ENCODE assay signal across 9 cellular contexts in the genomic region with DNA sequence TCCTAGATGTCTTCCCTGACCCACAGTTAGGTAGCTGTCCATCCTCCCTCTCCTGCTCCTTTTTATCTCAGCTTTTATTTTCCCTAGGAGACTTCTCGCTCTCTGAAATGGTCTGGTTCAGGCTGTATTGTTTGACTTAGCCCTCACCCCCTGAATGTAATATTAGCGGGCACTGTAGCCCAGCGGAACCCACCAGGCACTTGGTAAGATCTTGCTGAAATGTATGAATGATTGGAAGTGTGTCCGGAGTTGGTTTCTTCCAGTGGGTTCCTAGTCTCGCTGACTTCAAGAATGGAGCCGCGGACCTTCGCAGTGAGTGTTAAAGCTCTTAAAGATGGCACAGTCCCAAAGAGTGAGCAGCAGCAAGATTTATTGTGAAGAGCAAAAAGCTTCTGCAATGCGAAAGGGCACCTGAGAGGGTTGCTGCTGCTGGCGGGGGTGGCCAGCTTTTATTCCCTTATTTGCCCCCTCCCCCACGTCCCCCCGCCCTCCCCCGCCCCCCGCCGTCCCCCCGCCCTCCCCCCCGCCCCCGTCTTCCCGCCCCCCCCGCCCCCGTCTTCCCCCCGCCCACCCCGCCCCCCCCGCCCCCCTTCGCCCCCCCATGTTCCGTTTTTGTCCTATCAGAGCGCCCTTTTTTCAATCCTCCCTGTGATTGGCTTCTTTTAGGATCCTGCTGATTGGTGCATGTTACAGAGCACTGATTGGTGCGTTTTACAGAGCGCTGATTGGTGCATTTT. TPM values are rescaled to one million over a fixed set of nuclear protein-coding genes. Genes with fewer than 3 reads are reported as not detected.
A peak's percentile ranks its signal among the peaks of the same experiment; 100 is the strongest.
DNase-seq lines count a peak whose midpoint lies in the region; FAIRE-seq and TF ChIP-seq lines count a peak whose summit lies in the region.
"Had no signal": no experiment of that assay in that cellular context is flagged by ENCODE, and none has a peak within 500 bp of the region (broad histone marks: within the 10 kb centered on the region; RNA-seq: fewer than 3 reads in every experiment).

No MANE protein-coding gene starts in this region.

- no CpG with 5 or more reads among the region's 29 CpGs for WGBS in mesendoderm (ENCODE audit: extremely low coverage, insufficient coverage, low lambda C conversion rate)

- no peak overlapping the region for H3K23ac ChIP-seq in mesendoderm (ENCODE audit: low read length)

- DNase-seq in T-helper 1 cell (no peak), NCI-H1048 (lab: John Stamatoyannopoulos, UW) (peak; percentile 49), cardiac fibroblast (ENCODE audit: low read depth in 2 of 2) (peak in 1 of 2 donors; percentile 83), mesendoderm (no peak), frontal cortex (ENCODE audit: low spot score in 2 of 2) (no peak), GM12892 (ENCODE audit: insufficient read length) (no peak), NCI-H526 (lab: John Stamatoyannopoulos, UW) (no peak)

- no peak overlapping the region for H2BK15ac ChIP-seq in mesendoderm (replicated peaks; ENCODE audit: low read depth)

- peaks cover 5% of the 10 kb centered on the region for H3K9me3 Mint-ChIP-seq in T-helper 1 cell treated with Interleukin-12 subunit alpha and Interleukin-12 subunit beta and Interleukin-4 antibody, amounts not matched to agents 30 μg/mL and 1 μg/mL, for 36 hours

- H3K4me1 Mint-ChIP-seq in T-helper 1 cell treated with Interleukin-12 subunit alpha and Interleukin-12 subunit beta and Interleukin-4 antibody, amounts not matched to agents 30 μg/mL and 1 μg/mL, for 36 hours (ENCODE audit: low read depth) = peaks cover 23% of the 10 kb centered on the region

- no peaks in the 10 kb centered on the region for H3K79me1 ChIP-seq in mesendoderm (ENCODE audit: low read length)

- peak overlapping the region; percentile 93 for H3K27ac Mint-ChIP-seq in T-helper 1 cell treated with Interleukin-12 subunit alpha and Interleukin-12 subunit beta and Interleukin-4 antibody, amounts not matched to agents 30 μg/mL and 1 μg/mL, for 36 hours

- no peaks in the 10 kb centered on the region for H3K36me3 ChIP-seq in mesendoderm (ENCODE audit: control insufficient read depth, insufficient read depth, low read length)

- no peak overlapping the region for H2BK5ac ChIP-seq in mesendoderm (ENCODE audit: low read length)

- H4K8ac ChIP-seq in mesendoderm (ENCODE audit: low read depth, low read length) = no peak overlapping the region

- no peaks in the 10 kb centered on the region for H3K27me3 ChIP-seq in mesendoderm (ENCODE audit: insufficient read depth, low read length, poor library complexity)

- no peak overlapping the region for H2BK120ac ChIP-seq in mesendoderm (ENCODE audit: low read depth, low read length)

- FAIRE-seq in frontal cortex (lab: Jason Lieb, UNC) = no peak
- FAIRE-seq in GM12892 (lab: Jason Lieb, UNC) = no peak
- FAIRE-seq: islet of Langerhans had no signal

- no peak overlapping the region for H3K27ac ChIP-seq in mesendoderm (ENCODE audit: low read depth, low read length)

- peaks cover 2% of the 10 kb centered on the region for H3K4me1 ChIP-seq in mesendoderm (ENCODE audit: control insufficient read depth, low read depth, low read length)

- TF ChIP-seq POLR2A in GM12892 (IDR thresholded peaks at IDR 0.05; ENCODE audit: low read depth, low read length) = no peak

- H3K4me3 Mint-ChIP-seq in T-helper 1 cell treated with Interleukin-12 subunit alpha and Interleukin-12 subunit beta and Interleukin-4 antibody, amounts not matched to agents 30 μg/mL and 1 μg/mL, for 36 hours = peak overlapping the region; percentile 93

- H2AK5ac ChIP-seq in mesendoderm (ENCODE audit: low read length) = no peak overlapping the region

- H3K79me2 ChIP-seq in mesendoderm (ENCODE audit: control insufficient read depth, insufficient read depth, low read length) = no peaks in the 10 kb centered on the region

- no peak for TF ChIP-seq CTCF in cardiac fibroblast (IDR thresholded peaks at IDR 0.05; ENCODE audit: low read depth, low read length)

- H3K4ac ChIP-seq in mesendoderm (ENCODE audit: low read depth, low read length) = no peak overlapping the region

- no peak overlapping the region for H3K18ac ChIP-seq in mesendoderm (ENCODE audit: low read length)

- H3K4me3 ChIP-seq in cardiac fibroblast (replicated peaks in 1 of 2; ENCODE audit: low read depth in 2 of 2, low read length in 2 of 2) = peak overlapping the region; percentile 58 to 83
- no peak overlapping the region for H3K4me3 ChIP-seq in mesendoderm (ENCODE audit: low read length)

- no peak overlapping the region for H3K9ac ChIP-seq in mesendoderm (ENCODE audit: low read length)

- H3K4me2 ChIP-seq in mesendoderm (ENCODE audit: low read length) = no peak overlapping the region

- H4K5ac ChIP-seq in mesendoderm (ENCODE audit: low read length) = no peak overlapping the region

- peak overlapping the region; percentile 91 for H3K56ac ChIP-seq in mesendoderm (ENCODE audit: low read length)

- no peaks in the 10 kb centered on the region for H3K27me3 Mint-ChIP-seq in T-helper 1 cell treated with Interleukin-12 subunit alpha and Interleukin-12 subunit beta and Interleukin-4 antibody, amounts not matched to agents 30 μg/mL and 1 μg/mL, for 36 hours (ENCODE audit: low read depth)

- H3K36me3 Mint-ChIP-seq in T-helper 1 cell treated with Interleukin-12 subunit alpha and Interleukin-12 subunit beta and Interleukin-4 antibody, amounts not matched to agents 30 μg/mL and 1 μg/mL, for 36 hours (ENCODE audit: low read depth) = peaks cover 8% of the 10 kb centered on the region

RNA-seq across cellular contexts. Expression of a gene that starts 0.7 kb away (rescaled TPM):
- 8.1 TPM for polyA plus RNA-seq in mesendoderm (2013, experiment 1 of 2)
- polyA plus RNA-seq in mesendoderm (2013, experiment 2 of 2) = 8.9 TPM
- total RNA-seq in frontal cortex = 7.7 TPM
- polyA plus RNA-seq in GM12892 (2012; ENCODE audit: missing spikeins) = 9.2 TPM

RNA-seq across cellular contexts. Expression of a gene that starts 29.0 kb away (rescaled TPM):
- 80.0 TPM for polyA plus RNA-seq in mesendoderm (2013, experiment 1 of 2)
- polyA plus RNA-seq in mesendoderm (2013, experiment 2 of 2) = 79.2 TPM
- total RNA-seq in frontal cortex = 61.1 TPM
- polyA plus RNA-seq in GM12892 (2012; ENCODE audit: missing spikeins) = 69.8 TPM
